Comparison of ENCODE assay signal across 22 cellular contexts in genomic region chr3:52124126-52124525, GRCh38. TPM values are rescaled to one million over a fixed set of nuclear protein-coding genes. Genes with fewer than 3 reads are reported as not detected.
"Had no signal": no experiment of that assay in that cellular context is flagged by ENCODE, and none has a peak within 500 bp of the region (broad histone marks: within the 10 kb centered on the region; RNA-seq: fewer than 3 reads in every experiment).

No MANE protein-coding gene starts in this region.

- H3K27ac Mint-ChIP-seq: activated CD4-positive, alpha-beta T cell treated with anti-CD3 and anti-CD28 coated beads for 36 hours; activated CD8-positive, alpha-beta T cell treated with anti-CD3 and anti-CD28 coated beads for 36 hours; activated naive CD4-positive, alpha-beta T cell treated with anti-CD3 and anti-CD28 coated beads, Interleukin-2, amount 50 U/mL, for 24 hours; activated T-cell treated with anti-CD3 and anti-CD28 coated beads, Interleukin-2, amount 50 U/mL, for 72 hours; activated T-helper 2 cell treated with anti-CD3 and anti-CD28 coated beads, Interferon-gamma antibody, Interleukin-2, Interleukin-4, amounts not matched to agents 10 μg/mL and 5 μg/mL and 100 μg/mL, durations not matched to agents 14 hours and 24 hours and 36 hours; T-helper 1 cell treated with Interleukin-12 subunit alpha and Interleukin-12 subunit beta and Interleukin-4 antibody, amounts not matched to agents 30 μg/mL and 1 μg/mL, for 36 hours had no signal

- DNase-seq: activated CD4-positive, alpha-beta T cell treated with anti-CD3 and anti-CD28 coated beads for 36 hours; activated CD8-positive, alpha-beta memory T cell treated with anti-CD3 and anti-CD28 coated beads, Interleukin-2, amount 50 U/mL, for 4 hours; activated CD8-positive, alpha-beta T cell treated with anti-CD3 and anti-CD28 coated beads for 36 hours; activated gamma-delta T cell treated with Interleukin-2 at 50 U/mL for 16 hours; activated T-cell treated with anti-CD3 and anti-CD28 coated beads, Interleukin-2, amount 50 U/mL, for 72 hours; body of pancreas; Kasumi-1; KBM-7; NCI-H1048; NCI-H146; NCI-H187 treated with DMSO at 0.1 percent for 48 hours; NCI-H2081 treated with DMSO at 0.1 percent for 48 hours; NCI-H446; NCI-H524; Peyer's patch; SHP77 treated with DMSO at 0.1 percent for 48 hours; T-helper 9 cell had no signal

- ATAC-seq: activated CD4-positive, alpha-beta T cell treated with anti-CD3 and anti-CD28 coated beads for 36 hours; activated CD8-positive, alpha-beta T cell treated with anti-CD3 and anti-CD28 coated beads for 36 hours; activated T-cell treated with anti-CD3 and anti-CD28 coated beads, Interleukin-2, amount 50 U/mL, for 72 hours; body of pancreas had no signal

- H3K4me3 ChIP-seq: ascending aorta, body of pancreas, Peyer's patch had no signal

- H3K27me3 ChIP-seq: ascending aorta, body of pancreas, Peyer's patch had no signal

- H3K9me3 ChIP-seq: ascending aorta, body of pancreas, Peyer's patch had no signal

- H3K27me3 Mint-ChIP-seq: activated CD4-positive, alpha-beta T cell treated with anti-CD3 and anti-CD28 coated beads for 36 hours; activated CD8-positive, alpha-beta T cell treated with anti-CD3 and anti-CD28 coated beads for 36 hours; activated naive CD4-positive, alpha-beta T cell treated with anti-CD3 and anti-CD28 coated beads, Interleukin-2, amount 50 U/mL, for 24 hours; central memory CD8-positive, alpha-beta T cell had no signal

- H3K4me1 ChIP-seq: body of pancreas had no signal

- H3K27ac ChIP-seq: ascending aorta, body of pancreas, Peyer's patch had no signal

- H3K4me3 Mint-ChIP-seq: activated CD4-positive, alpha-beta T cell treated with anti-CD3 and anti-CD28 coated beads for 36 hours; activated CD8-positive, alpha-beta T cell treated with anti-CD3 and anti-CD28 coated beads for 36 hours; activated naive CD4-positive, alpha-beta T cell treated with anti-CD3 and anti-CD28 coated beads, Interleukin-2, amount 50 U/mL, for 24 hours; activated T-cell treated with anti-CD3 and anti-CD28 coated beads, Interleukin-2, amount 50 U/mL, for 72 hours; central memory CD8-positive, alpha-beta T cell; T-helper 1 cell treated with Interleukin-12 subunit alpha and Interleukin-12 subunit beta and Interleukin-4 antibody, amounts not matched to agents 30 μg/mL and 1 μg/mL, for 36 hours had no signal

- H3K36me3 ChIP-seq: ascending aorta, Peyer's patch had no signal

- H3K9me3 Mint-ChIP-seq: activated CD8-positive, alpha-beta T cell treated with anti-CD3 and anti-CD28 coated beads for 36 hours; activated naive CD4-positive, alpha-beta T cell treated with anti-CD3 and anti-CD28 coated beads, Interleukin-2, amount 50 U/mL, for 24 hours; activated T-cell treated with anti-CD3 and anti-CD28 coated beads, Interleukin-2, amount 50 U/mL, for 72 hours; activated T-helper 2 cell treated with anti-CD3 and anti-CD28 coated beads, Interferon-gamma antibody, Interleukin-2, Interleukin-4, amounts not matched to agents 10 μg/mL and 5 μg/mL and 100 μg/mL, durations not matched to agents 14 hours and 24 hours and 36 hours; central memory CD8-positive, alpha-beta T cell; T-helper 1 cell treated with Interleukin-12 subunit alpha and Interleukin-12 subunit beta and Interleukin-4 antibody, amounts not matched to agents 30 μg/mL and 1 μg/mL, for 36 hours had no signal

- H3K4me1 Mint-ChIP-seq: activated naive CD4-positive, alpha-beta T cell treated with anti-CD3 and anti-CD28 coated beads, Interleukin-2, amount 50 U/mL, for 24 hours; central memory CD8-positive, alpha-beta T cell had no signal

- H3K36me3 Mint-ChIP-seq: activated naive CD4-positive, alpha-beta T cell treated with anti-CD3 and anti-CD28 coated beads, Interleukin-2, amount 50 U/mL, for 24 hours had no signal

RNA-seq across cellular contexts. Expression of gene POC1A, which starts 30.1 kb away (rescaled TPM):
- total RNA-seq: ascending aorta had no signal
